ENCODE assay signal across 2 cellular contexts in the genomic region with DNA sequence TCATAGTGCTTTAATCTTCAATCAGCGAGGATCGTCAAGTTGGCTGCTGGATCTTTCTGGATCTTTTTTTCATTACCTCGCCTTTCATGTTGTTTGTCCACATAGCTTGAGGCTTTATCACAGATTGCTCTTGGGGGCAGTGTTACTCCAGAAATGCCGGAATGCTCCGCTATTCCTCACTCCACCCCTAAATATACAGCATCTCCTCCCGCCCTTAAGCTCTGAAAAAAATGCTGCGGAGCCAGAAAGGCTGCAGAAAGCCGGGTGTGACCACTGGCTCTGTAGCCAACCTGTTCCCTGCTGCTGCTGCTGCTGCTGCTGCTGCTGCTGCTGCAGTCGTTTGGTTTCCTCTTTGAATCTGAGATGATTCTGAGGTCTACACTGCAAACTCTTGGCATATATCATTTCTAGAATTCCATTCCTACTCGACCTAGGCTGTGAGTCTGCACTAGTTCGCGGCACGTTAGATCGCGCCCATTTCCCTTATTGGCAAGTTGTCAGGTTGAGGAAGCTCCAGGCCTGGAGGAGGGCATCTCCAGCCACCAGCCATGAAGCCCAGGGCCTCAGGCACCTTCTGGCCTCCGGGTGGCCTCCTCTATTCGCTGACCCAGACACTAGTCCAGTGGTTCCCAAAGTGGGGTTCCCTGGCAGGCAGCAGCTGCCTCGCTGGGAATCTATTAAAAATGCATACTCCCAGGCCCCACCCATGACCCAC.
TF ChIP-seq lines count a peak whose summit lies in the region.

No MANE protein-coding gene starts in this region.

TF ChIP-seq in A549, 52 proteins besides CTCF, POLR2A, EP300 and RAD21 (continued from another document):
- TF ChIP-seq, protein P1, sequence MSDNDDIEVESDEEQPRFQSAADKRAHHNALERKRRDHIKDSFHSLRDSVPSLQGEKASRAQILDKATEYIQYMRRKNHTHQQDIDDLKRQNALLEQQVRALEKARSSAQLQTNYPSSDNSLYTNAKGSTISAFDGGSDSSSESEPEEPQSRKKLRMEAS (IDR thresholded peaks at IDR 0.05): peak; percentile 59
- TF ChIP-seq, protein P2, sequence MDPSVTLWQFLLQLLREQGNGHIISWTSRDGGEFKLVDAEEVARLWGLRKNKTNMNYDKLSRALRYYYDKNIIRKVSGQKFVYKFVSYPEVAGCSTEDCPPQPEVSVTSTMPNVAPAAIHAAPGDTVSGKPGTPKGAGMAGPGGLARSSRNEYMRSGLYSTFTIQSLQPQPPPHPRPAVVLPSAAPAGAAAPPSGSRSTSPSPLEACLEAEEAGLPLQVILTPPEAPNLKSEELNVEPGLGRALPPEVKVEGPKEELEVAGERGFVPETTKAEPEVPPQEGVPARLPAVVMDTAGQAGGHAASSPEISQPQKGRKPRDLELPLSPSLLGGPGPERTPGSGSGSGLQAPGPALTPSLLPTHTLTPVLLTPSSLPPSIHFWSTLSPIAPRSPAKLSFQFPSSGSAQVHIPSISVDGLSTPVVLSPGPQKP (IDR thresholded peaks at IDR 0.05; ENCODE audit: low read depth, low read length): no peak
- TF ChIP-seq, protein P3, sequence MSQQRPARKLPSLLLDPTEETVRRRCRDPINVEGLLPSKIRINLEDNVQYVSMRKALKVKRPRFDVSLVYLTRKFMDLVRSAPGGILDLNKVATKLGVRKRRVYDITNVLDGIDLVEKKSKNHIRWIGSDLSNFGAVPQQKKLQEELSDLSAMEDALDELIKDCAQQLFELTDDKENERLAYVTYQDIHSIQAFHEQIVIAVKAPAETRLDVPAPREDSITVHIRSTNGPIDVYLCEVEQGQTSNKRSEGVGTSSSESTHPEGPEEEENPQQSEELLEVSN (IDR thresholded peaks at IDR 0.05; ENCODE audit: borderline replicate concordance, low read depth): no peak
- TF ChIP-seq TFCP2L1 (CRISPR knock-in tag; IDR thresholded peaks at IDR 0.05): no peak

TF ChIP-seq in endothelial cell of umbilical vein, 7 proteins besides CTCF, POLR2A, EP300 and RAD21 (continued from another document):
- TF ChIP-seq EZH2 (IDR thresholded peaks at IDR 0.05; ENCODE audit: borderline replicate concordance, low read depth, low read length, severe bottlenecking) (no peak), POLR2AphosphoS5 (IDR thresholded peaks at IDR 0.05; ENCODE audit: insufficient read depth, low read depth, low read length) (no peak), GATA2 (IDR thresholded peaks at IDR 0.05; ENCODE audit: insufficient read depth, insufficient read length, low read depth, low read length) (no peak)
- TF ChIP-seq, protein P1 (IDR thresholded peaks at IDR 0.05; ENCODE audit: insufficient read depth, insufficient read length): no peak
